Comparison of ENCODE assay signal across 8 cellular contexts in the genomic region with DNA sequence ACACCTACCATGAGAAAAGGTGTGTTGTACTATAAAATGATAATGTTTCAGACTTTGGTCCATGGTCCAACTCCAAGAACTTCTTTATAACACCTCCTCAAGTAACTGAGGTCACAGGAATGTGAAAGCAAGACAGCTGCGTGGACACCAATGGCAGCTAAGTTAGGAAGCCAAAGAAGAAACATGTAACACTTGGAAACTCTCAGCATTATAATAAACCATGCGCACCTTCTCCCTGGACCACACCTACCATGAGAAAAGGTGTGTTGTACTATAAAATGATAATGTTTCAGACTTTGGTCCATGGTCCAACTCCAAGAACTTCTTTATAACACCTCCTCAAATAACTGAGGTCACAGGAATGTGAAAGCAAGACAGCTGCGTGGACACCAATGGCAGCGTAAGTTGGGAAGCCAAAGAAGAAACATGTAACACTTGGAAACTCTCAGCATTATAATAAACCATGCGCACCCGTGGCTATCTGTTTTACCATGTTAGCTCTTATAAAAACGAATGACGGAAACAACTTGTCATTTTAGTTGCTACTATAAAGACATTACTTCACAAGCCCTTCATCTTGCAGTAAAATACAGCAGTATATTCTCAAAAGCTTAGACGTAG. TPM values are rescaled to one million over a fixed set of nuclear protein-coding genes. Genes with fewer than 3 reads are reported as not detected.
DNase-seq lines count a peak whose midpoint lies in the region; ATAC-seq, FAIRE-seq and TF ChIP-seq lines count a peak whose summit lies in the region.
"Not testable (repeated sequence)": the region's sequence is repeated elsewhere in the genome, so short reads cannot be mapped to it uniquely, and the experiment has no call there.

No MANE protein-coding gene starts in this region.

- H3K36me3 ChIP-seq in CD8-positive, alpha-beta memory T cell (ENCODE audit: insufficient read depth, low read length); OCI-LY1 (ENCODE audit: insufficient read depth, low read length); astrocyte (ENCODE audit: insufficient read depth, low read length); sigmoid colon: not testable (repeated sequence)
- H3K36me3 ChIP-seq in mesenchymal stem cell (ENCODE audit: control insufficient read depth in 1 of 2, insufficient read depth in 2 of 2, low read depth in 1 of 2, low read length in 2 of 2): peaks cover 10 to 17% of the 10 kb centered on the region in 2 experiments

- H3K27ac ChIP-seq in CD8-positive, alpha-beta memory T cell (ENCODE audit: low read depth, low read length); OCI-LY1 (ENCODE audit: low read depth, low read length, poor library complexity, severe bottlenecking); astrocyte (ENCODE audit: low read depth, low read length); mesenchymal stem cell (ENCODE audit: low read length, poor library complexity, severe bottlenecking): not testable (repeated sequence)
- H3K27ac ChIP-seq in sigmoid colon: peak overlapping the region; percentile 60 to 97 (median 68)

- H3K14ac ChIP-seq in mesenchymal stem cell (ENCODE audit: low read length in 2 of 2): not testable (repeated sequence)

- H3K4me1 Mint-ChIP-seq in CD8-positive, alpha-beta memory T cell: peaks cover 61 to 82% (median 75%) of the 10 kb centered on the region in 3 donors
- peaks cover 20% of the 10 kb centered on the region for H3K4me1 Mint-ChIP-seq in astrocyte (ENCODE audit: low read depth, unreplicated experiment)
- H3K4me1 Mint-ChIP-seq in effector memory CD8-positive, alpha-beta T cell (ENCODE audit: low read depth in 2 of 2): peaks cover 46 to 73% of the 10 kb centered on the region in 2 donors
- H3K4me1 Mint-ChIP-seq in natural killer cell: peaks cover 76 to 85% of the 10 kb centered on the region in 2 donors
- peaks cover 37% of the 10 kb centered on the region for H3K4me1 Mint-ChIP-seq in type B pancreatic cell (ENCODE audit: unreplicated experiment)

- peak overlapping the region; percentile 31; the same call in 1 of the 2 replicates for H3K4me2 ChIP-seq in OCI-LY1 (ENCODE audit: low read length)
- not testable (repeated sequence) for H3K4me2 ChIP-seq in astrocyte (ENCODE audit: low read length); mesenchymal stem cell (ENCODE audit: low read length, poor library complexity, severe bottlenecking)

- not testable (repeated sequence) for H2BK120ac ChIP-seq in mesenchymal stem cell (ENCODE audit: low read depth, low read length)

- not testable (repeated sequence) for H3K27me3 Mint-ChIP-seq in CD8-positive, alpha-beta memory T cell; astrocyte (ENCODE audit: low read depth, unreplicated experiment); effector memory CD8-positive, alpha-beta T cell; natural killer cell (ENCODE audit: low read depth in 2 of 2); type B pancreatic cell

- H3K4me3 Mint-ChIP-seq in CD8-positive, alpha-beta memory T cell: peak overlapping the region in 4 of 7 donors; percentile 7 to 61 (median 49)
- H3K4me3 Mint-ChIP-seq in astrocyte (ENCODE audit: unreplicated experiment); natural killer cell: not testable (repeated sequence)
- peak overlapping the region in 1 of 2 donors; percentile 57 for H3K4me3 Mint-ChIP-seq in effector memory CD8-positive, alpha-beta T cell
- peak overlapping the region; percentile 12 for H3K4me3 Mint-ChIP-seq in type B pancreatic cell

- not testable (repeated sequence) for H2BK5ac ChIP-seq in mesenchymal stem cell (ENCODE audit: low read depth, low read length, poor library complexity, severe bottlenecking)

- peaks cover 52% of the 10 kb centered on the region for H3K4me1 ChIP-seq in CD8-positive, alpha-beta memory T cell (ENCODE audit: insufficient read depth, low read length)
- peaks cover 46% of the 10 kb centered on the region for H3K4me1 ChIP-seq in OCI-LY1 (ENCODE audit: insufficient read depth, low read length, severe bottlenecking)
- H3K4me1 ChIP-seq in astrocyte (ENCODE audit: insufficient read depth, low read length): peaks cover 12% of the 10 kb centered on the region
- H3K4me1 ChIP-seq in mesenchymal stem cell (ENCODE audit: control insufficient read depth, insufficient read depth, low read depth, low read length): not testable (repeated sequence)
- H3K4me1 ChIP-seq in sigmoid colon: peaks cover 0 to 77% (median 72%) of the 10 kb centered on the region in 4 donors

- peaks cover 0 to 64% (median 3%) of the 10 kb centered on the region in 3 donors for H3K36me3 Mint-ChIP-seq in CD8-positive, alpha-beta memory T cell
- H3K36me3 Mint-ChIP-seq in astrocyte (ENCODE audit: low read depth, unreplicated experiment); natural killer cell; type B pancreatic cell: not testable (repeated sequence)
- H3K36me3 Mint-ChIP-seq in effector memory CD8-positive, alpha-beta T cell (ENCODE audit: insufficient read depth): peaks cover 28% of the 10 kb centered on the region

- H2BK12ac ChIP-seq in mesenchymal stem cell (ENCODE audit: low read length in 2 of 2): not testable (repeated sequence)

- H3K4ac ChIP-seq in mesenchymal stem cell (ENCODE audit: low read depth in 1 of 2, low read length in 2 of 2): not testable (repeated sequence)

- H3K79me1 ChIP-seq in mesenchymal stem cell (replicated peaks; ENCODE audit: low read length, poor library complexity, severe bottlenecking): not testable (repeated sequence)

- WGBS in mesenchymal stem cell: 97% methylated on average over 7 of the region's 9 CpGs
- 17 to 66% methylated on average over 7 to 9 of the region's 9 CpGs for WGBS in sigmoid colon, 2 donors

- peaks cover 64% of the 10 kb centered on the region for H3K79me2 ChIP-seq in OCI-LY1 (ENCODE audit: insufficient read depth, low read length)
- peaks cover 85% of the 10 kb centered on the region for H3K79me2 ChIP-seq in astrocyte (ENCODE audit: insufficient read depth, low read length)

- H2AK5ac ChIP-seq in mesenchymal stem cell (ENCODE audit: low read length, severe bottlenecking): not testable (repeated sequence)

- intact Hi-C loops in natural killer cell (cut with micrococcal nuclease); sigmoid colon (cut with DNase I): not testable (repeated sequence)

- CTCF ChIA-PET in CD8-positive, alpha-beta memory T cell (lab: Charles Lee): not testable (repeated sequence)

- H3K18ac ChIP-seq in mesenchymal stem cell (ENCODE audit: low read depth in 1 of 2, low read length in 2 of 2): not testable (repeated sequence)

- POLR2A ChIA-PET in CD8-positive, alpha-beta memory T cell (lab: Charles Lee): not testable (repeated sequence)

- H3K9me2 ChIP-seq in OCI-LY1 (ENCODE audit: low read depth, low read length): not testable (repeated sequence)

- H2BK15ac ChIP-seq in mesenchymal stem cell (ENCODE audit: low read depth, poor library complexity, severe bottlenecking): not testable (repeated sequence)

- H3F3A ChIP-seq in OCI-LY1 (ENCODE audit: insufficient read depth, low read length): not testable (repeated sequence)

- H2AFZ ChIP-seq in OCI-LY1 (ENCODE audit: low read length); astrocyte (ENCODE audit: low read depth, low read length); mesenchymal stem cell (ENCODE audit: low read depth, low read length): not testable (repeated sequence)

- not testable (repeated sequence) for H4K91ac ChIP-seq in mesenchymal stem cell (ENCODE audit: low read length)

- peak; percentile 47 for FAIRE-seq in astrocyte (lab: Jason Lieb, UNC)

- not testable (repeated sequence) for ATAC-seq in effector memory CD8-positive, alpha-beta T cell (replicated peaks); natural killer cell

- H3K23ac ChIP-seq in mesenchymal stem cell (ENCODE audit: low read length in 2 of 2): not testable (repeated sequence)

- DNase-seq in CD8-positive, alpha-beta memory T cell; astrocyte (ENCODE audit: low read depth); effector memory CD8-positive, alpha-beta T cell; mesenchymal stem cell; natural killer cell; sigmoid colon; type B pancreatic cell (ENCODE audit: extremely low spot score, unreplicated experiment): not testable (repeated sequence)

- not testable (repeated sequence) for TF ChIP-seq POLR2A in sigmoid colon (IDR thresholded peaks at IDR 0.05)

- not testable (repeated sequence) for H4K8ac ChIP-seq in mesenchymal stem cell (ENCODE audit: low read length)

- H3K27ac Mint-ChIP-seq in CD8-positive, alpha-beta memory T cell: peak overlapping the region in 3 of 8 donors; percentile 15 to 84 (median 30)
- H3K27ac Mint-ChIP-seq in astrocyte (ENCODE audit: unreplicated experiment): not testable (repeated sequence)
- H3K27ac Mint-ChIP-seq in effector memory CD8-positive, alpha-beta T cell: peak overlapping the region; percentile 30 to 46
- H3K27ac Mint-ChIP-seq in natural killer cell (peak overlapping the region; percentile 56 to 100), type B pancreatic cell (peak overlapping the region; percentile 76)

- not testable (repeated sequence) for H3K9me3 ChIP-seq in CD8-positive, alpha-beta memory T cell (ENCODE audit: low read length); OCI-LY1 (ENCODE audit: low read length); astrocyte (ENCODE audit: insufficient read depth, low read depth, low read length); mesenchymal stem cell (ENCODE audit: control insufficient read depth, low read length); sigmoid colon

- not testable (repeated sequence) for H3K4me3 ChIP-seq in CD8-positive, alpha-beta memory T cell (ENCODE audit: low read length); OCI-LY1 (ENCODE audit: low read depth, low read length, poor library complexity, severe bottlenecking); astrocyte (ENCODE audit: insufficient read depth, low read depth, low read length); mesenchymal stem cell (ENCODE audit: insufficient read depth in 1 of 2, low read depth in 1 of 2, low read length in 2 of 2); sigmoid colon

- H3K27me3 ChIP-seq in CD8-positive, alpha-beta memory T cell (ENCODE audit: insufficient read depth, low read length, poor library complexity, severe bottlenecking); OCI-LY1 (ENCODE audit: insufficient read depth, low read length); astrocyte (ENCODE audit: insufficient read depth, low read length); mesenchymal stem cell (ENCODE audit: control insufficient read depth in 1 of 2, insufficient read depth in 1 of 2, low read length in 2 of 2); sigmoid colon: not testable (repeated sequence)

- H3K9ac ChIP-seq in OCI-LY1 (ENCODE audit: low read length); astrocyte (ENCODE audit: low read length): not testable (repeated sequence)
- peak overlapping the region; percentile 69 for H3K9ac ChIP-seq in mesenchymal stem cell (ENCODE audit: low read length)

- not testable (repeated sequence) for H3K9me3 Mint-ChIP-seq in CD8-positive, alpha-beta memory T cell; astrocyte (ENCODE audit: unreplicated experiment); effector memory CD8-positive, alpha-beta T cell; natural killer cell; type B pancreatic cell

- TF ChIP-seq EP300 in sigmoid colon (IDR thresholded peaks at IDR 0.05): not testable (repeated sequence)

- H4K20me1 ChIP-seq in OCI-LY1 (ENCODE audit: insufficient read depth, low read length): not testable (repeated sequence)
- peaks cover 79% of the 10 kb centered on the region for H4K20me1 ChIP-seq in astrocyte (ENCODE audit: insufficient read depth, low read length)

- not testable (repeated sequence) for TF ChIP-seq CTCF in OCI-LY1 (IDR thresholded peaks at IDR 0.05; ENCODE audit: low read length); astrocyte (IDR thresholded peaks at IDR 0.05; ENCODE audit: insufficient read depth, low read depth, low read length); natural killer cell (IDR thresholded peaks at IDR 0.05); sigmoid colon (IDR thresholded peaks at IDR 0.05); type B pancreatic cell (conservative IDR thresholded peaks at IDR 0.05)

RNA-seq across cellular contexts. Expression of gene ZZEF1, which starts 3.8 kb away (rescaled TPM):
- 10 to 100 TPM; 39.6 to 41.2 TPM for total RNA-seq in CD8-positive, alpha-beta memory T cell
- polyA plus RNA-seq in CD8-positive, alpha-beta memory T cell: 8.2 TPM
- total RNA-seq in astrocyte: 31.8 and 32.7 TPM in 2 replicates
- 10.0 TPM for polyA plus RNA-seq in mesenchymal stem cell (2013, experiment 1 of 2)
- polyA plus RNA-seq in mesenchymal stem cell (2013, experiment 2 of 2): 9.8 TPM
- total RNA-seq in natural killer cell: 100 to 1,000 TPM; 102 to 126 (median 125) TPM
- total RNA-seq in sigmoid colon: 10 to 100 TPM; 40.0 to 93.9 (median 46.5) TPM
- polyA plus RNA-seq in sigmoid colon: 10 to 100 TPM; 11.4 to 56.0 (median 17.3) TPM
- 34.9 and 35.0 TPM in 2 replicates for total RNA-seq in type B pancreatic cell (ENCODE audit: low replicate concordance)

RNA-seq across cellular contexts. Expression of gene CYB5D2, which starts 4.0 kb away (rescaled TPM):
- total RNA-seq in CD8-positive, alpha-beta memory T cell: 10 to 100 TPM; 12.6 to 14.2 TPM
- 12.9 TPM for polyA plus RNA-seq in CD8-positive, alpha-beta memory T cell
- total RNA-seq in astrocyte (10.8 and 15.4 TPM in 2 replicates), natural killer cell (1 to 10 TPM; 5.3 to 7.1 (median 6.4) TPM), sigmoid colon (10 to 100 TPM; 19.3 to 30.0 (median 21.5) TPM), type B pancreatic cell (ENCODE audit: low replicate concordance) (12.3 and 15.0 TPM in 2 replicates)
- polyA plus RNA-seq in mesenchymal stem cell (2013, experiment 1 of 2): 12.4 TPM
- polyA plus RNA-seq in mesenchymal stem cell (2013, experiment 2 of 2): 12.4 TPM
- 10 to 100 TPM; 12.0 to 19.8 (median 12.3) TPM for polyA plus RNA-seq in sigmoid colon
